Comparison of ENCODE assay signal across 37 cellular contexts in genomic region chr3:173090492-173090891, GRCh38. TPM values are rescaled to one million over a fixed set of nuclear protein-coding genes. Genes with fewer than 3 reads are reported as not detected.
"Had no signal": no experiment of that assay in that cellular context is flagged by ENCODE, and none has a peak within 500 bp of the region (broad histone marks: within the 10 kb centered on the region; RNA-seq: fewer than 3 reads in every experiment).

No MANE protein-coding gene starts in this region.

- H3K27me3 ChIP-seq: adrenal gland, body of pancreas, brain microvascular endothelial cell, breast epithelium had no signal

- H3K4me1 ChIP-seq: adrenal gland, body of pancreas, breast epithelium had no signal

- H3K4me3 ChIP-seq: adrenal gland, body of pancreas, breast epithelium had no signal

- H3K9me3 ChIP-seq: body of pancreas had no signal

- H3K27ac ChIP-seq: adrenal gland, body of pancreas, brain microvascular endothelial cell, breast epithelium, VCaP had no signal

- ATAC-seq: activated CD8-positive, alpha-beta T cell treated with anti-CD3 and anti-CD28 coated beads for 36 hours; activated naive CD4-positive, alpha-beta T cell treated with anti-CD3 and anti-CD28 coated beads, Interleukin-2, amount 50 U/mL, for 72 hours; activated T-cell treated with anti-CD3 and anti-CD28 coated beads, Interleukin-2, amount 50 U/mL, for 4 hours; activated T-cell treated with anti-CD3 and anti-CD28 coated beads, Interleukin-2, amount 50 U/mL, for 72 hours; activated T-helper 17 cell treated with anti-CD3 and anti-CD28 coated beads, Interleukin-2, amount 50 U/mL, for 72 hours; body of pancreas had no signal

- H3K36me3 ChIP-seq: adrenal gland, brain microvascular endothelial cell, breast epithelium had no signal

- DNase-seq: activated B cell treated with CpG ODN at 0.5 μM for 24 hours; activated CD4-positive, alpha-beta memory T cell treated with anti-CD3 and anti-CD28 coated beads for 36 hours; activated CD4-positive, alpha-beta T cell treated with anti-CD3 and anti-CD28 coated beads for 4 hours; activated CD4-positive, alpha-beta T cell treated with anti-CD3 and anti-CD28 coated beads, Interleukin-2, amount 10 ng/mL, durations not matched to agents 24 days and 14 days; activated CD4-positive, alpha-beta T cell treated with anti-CD3 and anti-CD28 coated beads, Interleukin-2, amount 50 U/mL, for 1 hour; activated CD4-positive, alpha-beta T cell treated with anti-CD3 and anti-CD28 coated beads, Interleukin-2, amount 50 U/mL, for 4 hours; activated CD4-positive, CD25-positive, alpha-beta regulatory T cell treated with anti-CD3 and anti-CD28 coated beads, Interleukin-2, amount 50 U/mL, for 72 hours; activated CD8-positive, alpha-beta memory T cell treated with anti-CD3 and anti-CD28 coated beads, Interleukin-2, amount 50 U/mL, for 4 hours; activated CD8-positive, alpha-beta T cell treated with anti-CD3 and anti-CD28 coated beads for 36 hours; activated effector memory CD4-positive, alpha-beta T cell treated with anti-CD3 and anti-CD28 coated beads, Interleukin-2, amount 50 U/mL, for 16 hours; activated gamma-delta T cell treated with Interleukin-2 at 50 U/mL for 16 hours; activated naive CD4-positive, alpha-beta T cell; activated naive CD4-positive, alpha-beta T cell treated with anti-CD3 and anti-CD28 coated beads for 36 hours; activated naive CD4-positive, alpha-beta T cell treated with anti-CD3 and anti-CD28 coated beads, Interleukin-2, amount 50 U/mL, for 16 hours; activated naive CD8-positive, alpha-beta T cell treated with anti-CD3 and anti-CD28 coated beads for 36 hours; activated T-cell treated with anti-CD3 and anti-CD28 coated beads for 4 hours; activated T-cell treated with anti-CD3 and anti-CD28 coated beads, Interleukin-2, amount 50 U/mL, for 1 hour; activated T-cell treated with anti-CD3 and anti-CD28 coated beads, Interleukin-2, amount 50 U/mL, for 4 hours; activated T-cell treated with anti-CD3 and anti-CD28 coated beads, Interleukin-2, amount 50 U/mL, for 72 hours; adrenal gland; amniotic stem cell; aorta; body of pancreas; brain microvascular endothelial cell; cerebellar nuclear complex; T-helper 1 cell; T-helper 2 cell; T-helper 9 cell had no signal

RNA-seq across cellular contexts. Expression of gene SPATA16, which starts 50.5 kb away (rescaled TPM):
- total RNA-seq: activated B cell treated with CpG ODN at 0.5 μM for 24 hours; activated CD4-positive, alpha-beta memory T cell treated with anti-CD3 and anti-CD28 coated beads for 36 hours; activated CD4-positive, alpha-beta T cell treated with anti-CD3 and anti-CD28 coated beads, Interleukin-2, amount 10 ng/mL, durations not matched to agents 24 days and 14 days; activated CD8-positive, alpha-beta memory T cell treated with anti-CD3 and anti-CD28 coated beads for 36 hours; activated CD8-positive, alpha-beta T cell treated with anti-CD3 and anti-CD28 coated beads for 36 hours; activated naive CD4-positive, alpha-beta T cell treated with anti-CD3 and anti-CD28 coated beads for 36 hours; activated naive CD4-positive, alpha-beta T cell treated with anti-CD3 and anti-CD28 coated beads, Interleukin-2, amount 50 U/mL, for 72 hours; activated naive CD8-positive, alpha-beta T cell treated with anti-CD3 and anti-CD28 coated beads for 36 hours; activated T-cell treated with anti-CD3 and anti-CD28 coated beads, Interleukin-2, amount 50 U/mL, for 4 hours; activated T-cell treated with anti-CD3 and anti-CD28 coated beads, Interleukin-2, amount 50 U/mL, for 72 hours; activated T-helper 1 cell treated with anti-CD3 and anti-CD28 coated beads, Interleukin-12 subunit alpha, Interleukin-12 subunit beta, Interleukin-2, Interleukin-4 antibody, amounts not matched to agents 30 ng/mL and 10 ng/mL and 1 ng/mL, durations not matched to agents 14 hours and 24 hours and 36 hours; activated T-helper 17 cell treated with anti-CD3 and anti-CD28 coated beads, Interleukin-2, amount 50 U/mL, for 72 hours; adrenal gland; aorta; astrocyte; body of pancreas; breast epithelium; cardiac septum; chondrocyte had no signal
- polyA plus RNA-seq: adrenal gland, aorta had no signal
